In the genomic region with DNA sequence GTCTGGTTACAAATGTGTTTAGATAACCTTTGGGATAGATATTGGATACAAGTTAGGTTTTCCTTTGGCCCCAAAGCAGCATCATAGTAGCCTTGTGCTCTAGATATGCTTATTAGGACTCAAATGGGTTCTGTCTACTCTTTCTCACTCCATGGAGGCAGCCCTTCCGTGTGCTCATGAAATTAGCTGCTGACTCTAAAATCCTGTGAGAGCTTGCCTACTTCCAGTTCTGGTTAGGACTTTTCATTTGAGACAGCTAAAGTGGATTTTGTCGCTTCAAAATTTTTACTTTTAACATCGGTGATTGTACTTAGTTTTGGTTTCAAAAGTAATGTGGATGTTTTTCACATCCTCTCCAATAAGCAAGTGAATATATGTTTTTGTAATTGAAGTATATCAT, we compare ENCODE assay signal across 1 cellular context.
TF ChIP-seq lines count a peak whose summit lies in the region.

No MANE protein-coding gene starts in this region.

TF ChIP-seq in HepG2, 621 proteins besides CTCF, POLR2A, EP300 and RAD21:
- TF ChIP-seq, protein P1, sequence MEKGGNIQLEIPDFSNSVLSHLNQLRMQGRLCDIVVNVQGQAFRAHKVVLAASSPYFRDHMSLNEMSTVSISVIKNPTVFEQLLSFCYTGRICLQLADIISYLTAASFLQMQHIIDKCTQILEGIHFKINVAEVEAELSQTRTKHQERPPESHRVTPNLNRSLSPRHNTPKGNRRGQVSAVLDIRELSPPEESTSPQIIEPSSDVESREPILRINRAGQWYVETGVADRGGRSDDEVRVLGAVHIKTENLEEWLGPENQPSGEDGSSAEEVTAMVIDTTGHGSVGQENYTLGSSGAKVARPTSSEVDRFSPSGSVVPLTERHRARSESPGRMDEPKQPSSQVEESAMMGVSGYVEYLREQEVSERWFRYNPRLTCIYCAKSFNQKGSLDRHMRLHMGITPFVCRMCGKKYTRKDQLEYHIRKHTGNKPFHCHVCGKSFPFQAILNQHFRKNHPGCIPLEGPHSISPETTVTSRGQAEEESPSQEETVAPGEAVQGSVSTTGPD (CRISPR knock-in tag; IDR thresholded peaks at IDR 0.05), result 0 out of 2 replicates have a peak, but pooled peaks have one; percentile 21
- no peak for TF ChIP-seq U2AF1 (optimal IDR thresholded peaks at IDR 0.05; ENCODE audit: low read depth, low read length)
